ENCODE assay signal across 9 cellular contexts in the genomic region with DNA sequence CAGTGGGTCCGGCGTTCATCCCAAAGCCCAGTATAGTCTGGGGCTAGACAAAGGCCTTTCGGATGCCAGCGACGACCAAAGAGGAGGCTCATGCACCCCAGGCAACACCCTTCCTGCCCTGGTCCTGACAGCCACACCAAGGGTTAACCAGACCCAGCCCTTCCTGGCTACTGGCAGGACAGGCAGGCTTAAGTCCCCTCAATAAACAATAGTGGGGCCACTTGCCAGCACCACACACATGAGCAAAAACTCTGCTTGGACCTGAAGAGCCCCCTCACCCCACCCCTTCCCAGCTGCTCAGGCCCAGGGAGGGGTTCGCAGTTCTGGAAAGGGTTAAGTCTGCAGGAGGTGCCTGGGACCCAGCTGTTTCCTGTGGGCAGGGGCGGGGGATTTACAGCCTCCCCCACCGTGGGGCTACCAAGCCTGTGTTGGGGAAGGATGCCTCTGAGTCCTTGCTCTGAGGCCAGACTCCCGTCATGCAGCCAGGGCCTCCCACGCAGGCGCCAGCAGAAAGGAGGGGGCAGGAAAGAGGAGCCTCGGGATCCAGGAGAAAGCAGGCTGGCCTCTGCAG. TPM values are rescaled to one million over a fixed set of nuclear protein-coding genes. Genes with fewer than 3 reads are reported as not detected.
DNase-seq lines count a peak whose midpoint lies in the region; ATAC-seq, FAIRE-seq and TF ChIP-seq lines count a peak whose summit lies in the region.
"Had no signal": no experiment of that assay in that cellular context is flagged by ENCODE, and none has a peak within 500 bp of the region (broad histone marks: within the 10 kb centered on the region; RNA-seq: fewer than 3 reads in every experiment).

No MANE protein-coding gene starts in this region.

- H3K27ac Mint-ChIP-seq in glutamatergic neuron (ENCODE audit: unreplicated experiment): no peak overlapping the region

- H3K9ac ChIP-seq in SK-N-MC (ENCODE audit: insufficient read length): no peak overlapping the region
- no peak overlapping the region for H3K9ac ChIP-seq in rectal smooth muscle tissue (ENCODE audit: low read length)

- no peak for TF ChIP-seq CTCF in glutamatergic neuron (IDR thresholded peaks at IDR 0.05; ENCODE audit: partially characterized antibody, unreplicated experiment)

- ATAC-seq in activated T-cell treated with anti-CD3 and anti-CD28 coated beads, Interleukin-2, amount 50 U/mL, for 4 hours: no peak

- no peaks in the 10 kb centered on the region for H3K27me3 ChIP-seq in rectal smooth muscle tissue (ENCODE audit: control insufficient read depth, insufficient read depth, low read length)

- H3K27ac ChIP-seq in SK-N-MC (peak overlapping the region; percentile 59), rectal smooth muscle tissue (ENCODE audit: low read depth, low read length) (peak overlapping the region; percentile 3)

- no peak for TF ChIP-seq POLR2A in GM12891 (IDR thresholded peaks at IDR 0.05; ENCODE audit: low read depth, low read length)

- no peaks in the 10 kb centered on the region for H3K36me3 ChIP-seq in SK-N-MC (ENCODE audit: insufficient read depth, low read length)
- H3K36me3 ChIP-seq in rectal smooth muscle tissue (ENCODE audit: control insufficient read depth, insufficient read depth, low read length): no peaks in the 10 kb centered on the region

- peak; percentile 51 for DNase-seq in GDM1 (lab: John Stamatoyannopoulos, UW)
- no peak for DNase-seq in SK-N-MC (ENCODE audit: low read depth, low spot score)
- DNase-seq in glutamatergic neuron: peak; percentile 68
- DNase-seq in activated T-cell treated with anti-CD3 and anti-CD28 coated beads for 4 hours: no peak
- DNase-seq in stimulated activated CD4-positive, alpha-beta T cell treated with anti-CD3 and anti-CD28 coated beads, Interleukin-2, amount 100 ng/mL, for 24 hours: no peak
- no peak for DNase-seq in activated T-cell treated with anti-CD3 and anti-CD28 coated beads, Interleukin-2, amount 50 U/mL, for 4 hours
- no peak for DNase-seq in GM12891 (ENCODE audit: insufficient read length, low spot score)
- DNase-seq: cortex of kidney had no signal

- H3K4me3 Mint-ChIP-seq in glutamatergic neuron (ENCODE audit: unreplicated experiment): no peak overlapping the region
- no peak overlapping the region for H3K4me3 Mint-ChIP-seq in activated T-cell treated with anti-CD3 and anti-CD28 coated beads, Interleukin-2, amount 50 U/mL, for 4 hours

- FAIRE-seq in GM12891 (lab: Jason Lieb, UNC): no peak

- H3K9me3 ChIP-seq in SK-N-MC (ENCODE audit: low read depth, low read length): no peaks in the 10 kb centered on the region

- H3K9me3 Mint-ChIP-seq in glutamatergic neuron (ENCODE audit: unreplicated experiment): peaks cover 3% of the 10 kb centered on the region
- no peaks in the 10 kb centered on the region for H3K9me3 Mint-ChIP-seq in activated T-cell treated with anti-CD3 and anti-CD28 coated beads, Interleukin-2, amount 50 U/mL, for 4 hours

- H3K4me1 Mint-ChIP-seq in glutamatergic neuron (ENCODE audit: low read depth, unreplicated experiment): peaks cover 15% of the 10 kb centered on the region
- peaks cover 8% of the 10 kb centered on the region for H3K4me1 Mint-ChIP-seq in activated T-cell treated with anti-CD3 and anti-CD28 coated beads, Interleukin-2, amount 50 U/mL, for 4 hours (ENCODE audit: low read depth)

- no peaks in the 10 kb centered on the region for H3K27me3 Mint-ChIP-seq in glutamatergic neuron (ENCODE audit: unreplicated experiment)
- peaks cover 14% of the 10 kb centered on the region for H3K27me3 Mint-ChIP-seq in activated T-cell treated with anti-CD3 and anti-CD28 coated beads, Interleukin-2, amount 50 U/mL, for 4 hours (ENCODE audit: low read depth)

- H3K36me3 Mint-ChIP-seq in glutamatergic neuron (ENCODE audit: unreplicated experiment): no peaks in the 10 kb centered on the region
- no peaks in the 10 kb centered on the region for H3K36me3 Mint-ChIP-seq in activated T-cell treated with anti-CD3 and anti-CD28 coated beads, Interleukin-2, amount 50 U/mL, for 4 hours (ENCODE audit: insufficient read depth)

- peaks cover 11% of the 10 kb centered on the region for H3K4me1 ChIP-seq in rectal smooth muscle tissue (ENCODE audit: control insufficient read depth, insufficient read depth, low read length)

- no peak overlapping the region for H3K4me3 ChIP-seq in SK-N-MC
- H3K4me3 ChIP-seq in rectal smooth muscle tissue (ENCODE audit: low read length): no peak overlapping the region

TF ChIP-seq in GM12891, 5 proteins besides CTCF, POLR2A, EP300 and RAD21:
- TF ChIP-seq TAF1 (IDR thresholded peaks at IDR 0.05; ENCODE audit: low read depth, low read length) (no peak), POLR2AphosphoS5 (IDR thresholded peaks at IDR 0.05; ENCODE audit: low read depth, low read length) (no peak), SPI1 (IDR thresholded peaks at IDR 0.05; ENCODE audit: low read depth, low read length) (no peak), POU2F2 (IDR thresholded peaks at IDR 0.05; ENCODE audit: low read depth, low read length) (no peak), PAX5 (IDR thresholded peaks at IDR 0.05; ENCODE audit: insufficient read depth, low read length, severe bottlenecking) (no peak)

RNA-seq across cellular contexts. Expression of gene PHLDA3, which starts 18.2 kb away (rescaled TPM):
- 18.5 TPM for total RNA-seq in glutamatergic neuron (ENCODE audit: unreplicated experiment)
- total RNA-seq in activated T-cell treated with anti-CD3 and anti-CD28 coated beads, Interleukin-2, amount 50 U/mL, for 4 hours: 1 to 10 TPM; 1.4 to 4.1 (median 3.4) TPM
- polyA plus RNA-seq in GM12891 (2012; ENCODE audit: low read depth, missing spikeins): 19.4 TPM

RNA-seq across cellular contexts. Expression of gene TNNI1, which starts 29.3 kb away (rescaled TPM):
- total RNA-seq in glutamatergic neuron (ENCODE audit: unreplicated experiment): 4.1 TPM
- total RNA-seq in activated T-cell treated with anti-CD3 and anti-CD28 coated beads, Interleukin-2, amount 50 U/mL, for 4 hours: not detected
- 0.50 TPM for polyA plus RNA-seq in GM12891 (2012; ENCODE audit: low read depth, missing spikeins)

RNA-seq across cellular contexts. Expression of gene LAD1, which starts 51.7 kb away (rescaled TPM):
- 0.25 TPM for total RNA-seq in glutamatergic neuron (ENCODE audit: unreplicated experiment)
- under 1 TPM; 0.10 to 0.49 (median 0.21) TPM for total RNA-seq in activated T-cell treated with anti-CD3 and anti-CD28 coated beads, Interleukin-2, amount 50 U/mL, for 4 hours
- polyA plus RNA-seq in GM12891 (2012; ENCODE audit: low read depth, missing spikeins): 0.30 TPM

RNA-seq across cellular contexts. Expression of gene CSRP1, which starts 56.1 kb away (rescaled TPM):
- 6.2 TPM for total RNA-seq in glutamatergic neuron (ENCODE audit: unreplicated experiment)
- 10 to 100 TPM; 51.5 to 54.3 (median 52.4) TPM for total RNA-seq in activated T-cell treated with anti-CD3 and anti-CD28 coated beads, Interleukin-2, amount 50 U/mL, for 4 hours
- polyA plus RNA-seq in GM12891 (2012; ENCODE audit: low read depth, missing spikeins): 21.0 TPM

Comparison
In these comparisons a context has a peak if more than half of its experiments do, and no peak if none do; other contexts are left out.
1. DNase-seq: peak in GDM1 (single experiment) and glutamatergic neuron (single experiment); none in SK-N-MC (single experiment), activated T-cell treated with anti-CD3 and anti-CD28 coated beads for 4 hours (single experiment), stimulated activated CD4-positive, alpha-beta T cell treated with anti-CD3 and anti-CD28 coated beads, Interleukin-2, amount 100 ng/mL, for 24 hours (0 of 2), activated T-cell treated with anti-CD3 and anti-CD28 coated beads, Interleukin-2, amount 50 U/mL, for 4 hours (single experiment) and GM12891 (single experiment).